Comparison of ENCODE assay signal across 8 cellular contexts in genomic region chr20:63706852-63707557, GRCh38. TPM values are rescaled to one million over a fixed set of nuclear protein-coding genes. Genes with fewer than 3 reads are reported as not detected.
DNase-seq lines count a peak whose midpoint lies in the region; ATAC-seq, FAIRE-seq and TF ChIP-seq lines count a peak whose summit lies in the region.

No MANE protein-coding gene starts in this region.

- 2 to 3% methylated on average over 50 to 56 of the region's 56 CpGs for WGBS in pancreas, 2 donors

- H3K4me3 ChIP-seq in pancreas = peak overlapping the region; percentile 62 to 97 (median 77)

- peaks cover 2 to 7% (median 3%) of the 10 kb centered on the region in 3 donors for H3K36me3 ChIP-seq in pancreas

- FAIRE-seq in pancreas (lab: Jason Lieb, UNC) = no peak

- no peak for TF ChIP-seq CTCF in pancreas (IDR thresholded peaks at IDR 0.05)

- H3K9me3 ChIP-seq in pancreas = no peaks in the 10 kb centered on the region

- H3K27me3 ChIP-seq in pancreas = no peaks in the 10 kb centered on the region

- peak; percentile 52 for DNase-seq in NCI-H82 (lab: John Stamatoyannopoulos, UW)
- no peak for DNase-seq in NCI-H82 treated with DMSO at 0.1 percent for 48 hours (lab: John Stamatoyannopoulos, UW; ENCODE audit: unreplicated experiment)
- peak; percentile 10 for DNase-seq in NOMO-1 treated with dmso at 0.1 percent for 144 hours (lab: John Stamatoyannopoulos, UW; ENCODE audit: unreplicated experiment)
- peak; percentile 88 for DNase-seq in activated effector memory CD4-positive, alpha-beta T cell treated with anti-CD3 and anti-CD28 coated beads, Interleukin-2, amount 50 U/mL, for 16 hours
- DNase-seq in germinal center (ENCODE audit: low spot score) = peak; percentile 35
- DNase-seq in pancreas = peak; percentile 33 to 82 (median 49)
- no peak for DNase-seq in middle frontal gyrus (ENCODE audit: extremely low spot score, low spot score)

- H3K27ac ChIP-seq in pancreas = peak overlapping the region; percentile 67 to 73 (median 72)

- intact Hi-C loops in pancreas (cut with DNase I) = no loop called here

- ATAC-seq in HG03025 (IDR thresholded peaks at IDR 0.05; ENCODE audit: low FRiP score, unreplicated experiment) (peak; percentile 11), pancreas (peak; percentile 26 to 44 (median 34))

- peaks cover 0 to 16% (median 6%) of the 10 kb centered on the region in 3 donors for H3K4me1 ChIP-seq in pancreas

RNA-seq across cellular contexts. Expression of gene ARFRP1, which starts 0.8 kb away (rescaled TPM):
- total RNA-seq in pancreas = 10 to 100 TPM; 13.9 to 27.0 (median 18.9) TPM
- polyA plus RNA-seq in pancreas = 10 to 100 TPM; 45.1 to 47.7 TPM

RNA-seq across cellular contexts. Expression of gene ZGPAT, which starts 0.8 kb away (rescaled TPM):
- 10 to 100 TPM in 4 of 6 donors, 1 to 10 TPM in 2; 9.3 to 15.8 (median 11.1) TPM for total RNA-seq in pancreas
- polyA plus RNA-seq in pancreas = 10 to 100 TPM; 42.6 to 61.6 TPM

RNA-seq across cellular contexts. Expression of gene TNFRSF6B, which starts 10.6 kb away (rescaled TPM):
- 1 to 10 TPM in 4 of 6 donors, under 1 TPM in 2; 0.31 to 2.7 (median 1.7) TPM for total RNA-seq in pancreas
- polyA plus RNA-seq in pancreas = 10 to 100 TPM; 14.0 to 31.0 TPM

RNA-seq across cellular contexts. Expression of gene LIME1, which starts 29.5 kb away (rescaled TPM):
- total RNA-seq in pancreas = 1 to 10 TPM; 2.6 to 6.0 (median 3.1) TPM
- 10 to 100 TPM; 44.6 to 46.6 TPM for polyA plus RNA-seq in pancreas

RNA-seq across cellular contexts. Expression of gene SLC2A4RG, which starts 32.6 kb away (rescaled TPM):
- total RNA-seq in pancreas = 10 to 100 TPM; 25.8 to 44.2 (median 30.6) TPM
- 10 to 100 TPM; 63.2 to 67.1 TPM for polyA plus RNA-seq in pancreas

Comparison
In these comparisons a context has a peak if more than half of its experiments do, and no peak if none do; other contexts are left out.
1. DNase-seq: peak in NCI-H82 (single experiment), NOMO-1 treated with dmso at 0.1 percent for 144 hours (single experiment), activated effector memory CD4-positive, alpha-beta T cell treated with anti-CD3 and anti-CD28 coated beads, Interleukin-2, amount 50 U/mL, for 16 hours (single experiment), germinal center (single experiment) and pancreas (6 of 6); none in NCI-H82 treated with DMSO at 0.1 percent for 48 hours (single experiment) and middle frontal gyrus (single experiment).